29 cellular contexts compared by ENCODE assay signal in genomic region chr10:68192113-68192512, GRCh38. TPM values are rescaled to one million over a fixed set of nuclear protein-coding genes. Genes with fewer than 3 reads are reported as not detected.
A peak's percentile ranks its signal among the peaks of the same experiment; 100 is the strongest.
DNase-seq lines count a peak whose midpoint lies in the region; ATAC-seq and TF ChIP-seq lines count a peak whose summit lies in the region.
"Had no signal": no experiment of that assay in that cellular context is flagged by ENCODE, and none has a peak within 500 bp of the region (broad histone marks: within the 10 kb centered on the region; RNA-seq: fewer than 3 reads in every experiment).

No MANE protein-coding gene starts in this region.

- no peak for TF ChIP-seq CTCF in choroid plexus epithelial cell (conservative IDR thresholded peaks at IDR 0.05; ENCODE audit: low read depth, low read length)

- no peak overlapping the region for H3K4me3 ChIP-seq in choroid plexus epithelial cell (ENCODE audit: low read depth, low read length)
- H3K4me3 ChIP-seq: adrenal gland, GM12878, left lung, Peyer's patch, spleen had no signal

- DNase-seq in EL: peak; percentile 29
- peak; percentile 21 for DNase-seq in HT1080 (ENCODE audit: low read depth)
- peak; percentile 11 for DNase-seq in choroid plexus epithelial cell (ENCODE audit: low read depth)
- DNase-seq in kidney tubule cell (ENCODE audit: low spot score): peak; percentile 13
- DNase-seq in RPMI8226: no peak
- DNase-seq in amniotic stem cell (lab: John Stamatoyannopoulos, UW): no peak
- DNase-seq in GM19240 (ENCODE audit: insufficient read length, low spot score): no peak
- DNase-seq: activated CD4-positive, alpha-beta T cell treated with anti-CD3 and anti-CD28 coated beads for 4 hours; activated naive CD4-positive, alpha-beta T cell treated with Interleukin-2 at 50 U/mL for 16 hours; activated T-cell treated with anti-CD3 and anti-CD28 coated beads, Interleukin-2, amount 50 U/mL, for 48 hours; adrenal gland; DMS53; KBM-7; left lung; MV-4-11; natural killer cell; NCI-H1694; NCI-H524 treated with DMSO at 0.1 percent for 48 hours; Peyer's patch; retina; spleen; stimulated activated CD4-positive, alpha-beta T cell treated with anti-CD3 and anti-CD28 coated beads, Interleukin-4, amount 100 ng/mL, for 1 hour; stimulated activated naive B cell treated with anti-CD40 and anti-IgM and Interleukin-4, amounts not matched to agents 10 μg/mL and 1 μg/mL and 100 μg/mL, for 72 hours had no signal

- ATAC-seq in GM19035 (IDR thresholded peaks at IDR 0.05; ENCODE audit: unreplicated experiment): no peak
- ATAC-seq: GM12878; left lung; natural killer cell; stimulated activated naive B cell treated with anti-CD40 and anti-IgM and Interleukin-4, amounts not matched to agents 10 μg/mL and 1 μg/mL and 100 μg/mL, for 72 hours had no signal

RNA-seq across cellular contexts. Expression of gene ATOH7, which starts 39.8 kb away (rescaled TPM):
- total RNA-seq in HT1080 (2014; rRNA removed; shearing (Covaris generic)): not detected in 2 replicates
- not detected in 2 replicates for polyA plus RNA-seq in HT1080 (2015; cell fraction: cytosol; rRNA removed)
- polyA plus RNA-seq in HT1080 (2015; cell fraction: nucleus; rRNA removed): not detected in 2 replicates
- total RNA-seq: A673, GM12878, HT-29, left lung, natural killer cell, omental fat pad, spleen, urinary bladder had no signal
- polyA plus RNA-seq: GM12878 had no signal

Comparison
In these comparisons a context has a peak if more than half of its experiments do, and no peak if none do; other contexts are left out.
1. DNase-seq: peak in EL (single experiment), HT1080 (single experiment), choroid plexus epithelial cell (single experiment) and kidney tubule cell (single experiment); none in RPMI8226 (single experiment), amniotic stem cell (single experiment) and GM19240 (single experiment).